In the genomic region with DNA sequence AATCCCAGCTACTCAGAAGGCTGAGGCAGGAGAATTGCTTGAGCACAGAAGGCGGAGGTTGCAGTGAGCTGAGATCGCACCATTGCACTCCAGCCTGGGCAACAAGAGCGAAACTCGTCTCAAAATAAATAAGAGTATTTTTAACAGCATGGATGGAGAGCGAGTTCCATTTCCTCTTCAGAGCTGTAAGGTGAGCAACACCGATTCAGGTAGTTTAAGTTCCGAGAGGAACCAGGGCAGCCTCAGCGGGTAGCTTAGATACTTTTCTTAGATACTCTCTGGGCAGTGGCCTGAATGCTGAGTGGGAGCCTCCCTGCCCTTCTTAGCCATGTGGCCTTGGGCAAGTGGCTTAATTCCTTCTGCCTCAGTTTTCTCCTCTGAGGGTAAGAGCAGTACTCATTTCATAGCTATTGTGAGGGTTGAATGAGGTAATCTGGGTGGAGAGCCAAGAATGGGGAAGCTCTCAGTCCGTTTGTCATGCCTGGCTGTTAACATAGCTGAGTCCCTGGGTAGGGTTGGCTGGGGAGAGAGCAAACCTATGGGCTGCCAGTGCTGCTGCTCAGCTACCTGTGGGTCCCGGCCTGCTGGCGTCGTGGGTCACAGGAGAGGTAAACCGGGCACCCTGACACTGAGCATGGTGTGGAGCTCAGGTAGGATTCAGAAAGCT, we compare ENCODE assay signal across 9 cellular contexts. TPM values are rescaled to one million over a fixed set of nuclear protein-coding genes. Genes with fewer than 3 reads are reported as not detected.
A peak's percentile ranks its signal among the peaks of the same experiment; 100 is the strongest.
DNase-seq lines count a peak whose midpoint lies in the region; ATAC-seq and TF ChIP-seq lines count a peak whose summit lies in the region.
"Had no signal": no experiment of that assay in that cellular context is flagged by ENCODE, and none has a peak within 500 bp of the region (broad histone marks: within the 10 kb centered on the region; RNA-seq: fewer than 3 reads in every experiment).

No MANE protein-coding gene starts in this region.

- H3K4me3 ChIP-seq in upper lobe of left lung, result peak overlapping the region in 1 of 4 donors; percentile 99

- WGBS in upper lobe of left lung, 2 donors, result 66 to 74% methylated on average over 10 to 13 of the region's 13 CpGs

- peak in 1 of 4 donors; percentile 30 for TF ChIP-seq EP300 in upper lobe of left lung (IDR thresholded peaks at IDR 0.05)

- no peaks in the 10 kb centered on the region for H3K27me3 Mint-ChIP-seq in activated T-cell treated with anti-CD3 and anti-CD28 coated beads, Interleukin-2, amount 50 U/mL, for 24 hours
- peaks cover 2% of the 10 kb centered on the region for H3K27me3 Mint-ChIP-seq in glutamatergic neuron (ENCODE audit: unreplicated experiment)

- peak; percentile 64 to 78 for ATAC-seq in upper lobe of left lung (ENCODE audit: low FRiP score in 2 of 2)
- no peak for ATAC-seq in HG03139 (IDR thresholded peaks at IDR 0.05; ENCODE audit: unreplicated experiment)

- H3K9me3 Mint-ChIP-seq in activated T-cell treated with anti-CD3 and anti-CD28 coated beads, Interleukin-2, amount 50 U/mL, for 24 hours, result no peaks in the 10 kb centered on the region
- peaks cover 4% of the 10 kb centered on the region for H3K9me3 Mint-ChIP-seq in glutamatergic neuron (ENCODE audit: unreplicated experiment)

- DNase-seq in activated T-cell treated with anti-CD3 and anti-CD28 coated beads, Interleukin-2, amount 50 U/mL, for 24 hours, result peak; percentile 26
- no peak for DNase-seq in activated T-cell treated with anti-CD3 and anti-CD28 coated beads, Interleukin-2, amount 50 U/mL, for 48 hours
- DNase-seq in SIG-M5 (lab: John Stamatoyannopoulos, UW) (peak; percentile 40), glutamatergic neuron (no peak), upper lobe of left lung (peak; percentile 55 to 83), D341Med (ENCODE audit: low spot score) (no peak)
- DNase-seq in central memory CD4-positive, alpha-beta T cell, result no peak

- no peak overlapping the region for H3K4me3 Mint-ChIP-seq in activated T-cell treated with anti-CD3 and anti-CD28 coated beads, Interleukin-2, amount 50 U/mL, for 24 hours
- no peak overlapping the region for H3K4me3 Mint-ChIP-seq in glutamatergic neuron (ENCODE audit: unreplicated experiment)

- peaks cover 54% of the 10 kb centered on the region for H3K4me1 Mint-ChIP-seq in activated T-cell treated with anti-CD3 and anti-CD28 coated beads, Interleukin-2, amount 50 U/mL, for 24 hours (ENCODE audit: low read depth)
- peaks cover 30% of the 10 kb centered on the region for H3K4me1 Mint-ChIP-seq in glutamatergic neuron (ENCODE audit: low read depth, unreplicated experiment)

- no peaks in the 10 kb centered on the region for H3K9me3 ChIP-seq in upper lobe of left lung

- no peaks in the 10 kb centered on the region for H3K27me3 ChIP-seq in upper lobe of left lung

- no peak for TF ChIP-seq CTCF in glutamatergic neuron (IDR thresholded peaks at IDR 0.05; ENCODE audit: partially characterized antibody, unreplicated experiment)
- no peak for TF ChIP-seq CTCF in upper lobe of left lung (IDR thresholded peaks at IDR 0.05)

- H3K36me3 Mint-ChIP-seq in activated T-cell treated with anti-CD3 and anti-CD28 coated beads, Interleukin-2, amount 50 U/mL, for 24 hours (ENCODE audit: low read depth), result peaks cover 20% of the 10 kb centered on the region
- H3K36me3 Mint-ChIP-seq in glutamatergic neuron (ENCODE audit: unreplicated experiment), result no peaks in the 10 kb centered on the region

- H3K27ac Mint-ChIP-seq in activated T-cell treated with anti-CD3 and anti-CD28 coated beads, Interleukin-2, amount 50 U/mL, for 24 hours, result peak overlapping the region; percentile 60
- H3K27ac Mint-ChIP-seq in glutamatergic neuron (ENCODE audit: unreplicated experiment), result peak overlapping the region; percentile 22

- peak in 2 of 4 donors; percentile 29 to 70 for TF ChIP-seq POLR2A in upper lobe of left lung (IDR thresholded peaks at IDR 0.05)

- H3K4me1 ChIP-seq in upper lobe of left lung, result peaks cover 29 to 64% (median 46%) of the 10 kb centered on the region in 4 donors

- peaks cover 0 to 4% (median 2%) of the 10 kb centered on the region in 4 donors for H3K36me3 ChIP-seq in upper lobe of left lung

- H3K27ac ChIP-seq in upper lobe of left lung, result peak overlapping the region; percentile 74 to 99 (median 98)
- H3K27ac ChIP-seq: C4-2B had no signal

RNA-seq across cellular contexts. Expression of gene ATP11A, which starts 4.1 kb away (rescaled TPM):
- total RNA-seq in glutamatergic neuron (ENCODE audit: unreplicated experiment) (127 TPM), upper lobe of left lung (100 to 1,000 TPM; 159 to 285 (median 260) TPM)

Comparison
In these comparisons a context has a peak if more than half of its experiments do, and no peak if none do; other contexts are left out.
1. DNase-seq: peak in activated T-cell treated with anti-CD3 and anti-CD28 coated beads, Interleukin-2, amount 50 U/mL, for 24 hours (single experiment), SIG-M5 (single experiment) and upper lobe of left lung (2 of 2); none in activated T-cell treated with anti-CD3 and anti-CD28 coated beads, Interleukin-2, amount 50 U/mL, for 48 hours (0 of 2), glutamatergic neuron (single experiment), central memory CD4-positive, alpha-beta T cell (single experiment) and D341Med (single experiment).